Comparison of ENCODE assay signal across 8 cellular contexts in the genomic region with DNA sequence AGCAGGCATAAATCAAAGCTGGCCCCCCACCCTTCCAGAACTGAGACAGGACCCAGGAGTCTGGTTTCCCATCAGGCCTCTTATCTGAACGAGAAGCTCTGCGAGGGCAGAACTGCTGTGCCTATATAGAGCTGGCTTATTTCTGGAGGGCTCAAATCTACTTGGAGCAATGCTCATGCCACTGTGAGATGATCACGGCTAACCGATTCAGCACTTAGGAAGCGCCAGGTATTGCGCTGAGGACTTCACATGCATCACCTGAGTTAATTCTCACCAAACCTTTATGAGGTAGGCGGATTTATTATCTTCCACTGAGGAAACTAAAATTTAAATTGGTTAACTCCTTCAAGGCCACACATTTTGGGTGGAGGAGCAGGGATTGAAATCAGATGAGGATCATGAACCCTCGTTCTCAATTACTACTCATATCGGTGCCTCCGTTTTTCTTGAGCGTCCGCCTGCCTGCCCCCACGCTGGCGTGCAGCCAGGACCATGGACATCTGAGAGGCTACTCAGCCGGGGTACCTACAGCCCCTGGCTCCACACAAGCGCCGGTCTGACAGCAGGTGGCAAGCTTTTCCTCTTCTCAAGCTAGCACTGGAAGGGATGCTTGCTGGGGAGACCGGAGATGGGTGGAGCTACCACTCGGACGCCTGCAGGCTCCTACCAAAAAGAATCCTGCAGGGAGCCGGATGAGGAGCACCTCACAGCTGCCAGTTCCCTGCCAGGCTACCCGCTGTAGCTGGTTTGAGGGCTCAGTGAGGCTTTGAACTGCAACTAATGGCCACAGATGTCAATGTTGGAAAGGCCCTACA. TPM values are rescaled to one million over a fixed set of nuclear protein-coding genes. Genes with fewer than 3 reads are reported as not detected.
DNase-seq lines count a peak whose midpoint lies in the region; ATAC-seq, FAIRE-seq and TF ChIP-seq lines count a peak whose summit lies in the region.

No MANE protein-coding gene starts in this region.

- no peak for TF ChIP-seq POLR2A in GM12878 (IDR thresholded peaks at IDR 0.05; ENCODE audit: low read depth, low read length)

- ATAC-seq in GM19438 (IDR thresholded peaks at IDR 0.05; ENCODE audit: low read depth, unreplicated experiment) (peak; percentile 41), GM12878 (peak; percentile 57), GM19023 (IDR thresholded peaks at IDR 0.05; ENCODE audit: unreplicated experiment) (no peak)

- in situ Hi-C loops in GM12878 (cut with MboI): no loop called here

- RAD21 ChIA-PET in GM12878 (lab: Charles Lee; ENCODE audit: unreplicated experiment): interaction anchor here (0.7 to 5.5 kb wide), 14 partner anchors 9 to 154 kb away, joined by 3 to 66 read pairs (median 7); a partner anchor contains a TSS

- peak overlapping the region; percentile 97 for H3K9ac ChIP-seq in GM12878 (ENCODE audit: control insufficient read depth, insufficient read depth, low read length)

- WGBS in GM12878 (ENCODE audit: insufficient coverage, insufficient replicate concordance, low lambda C conversion rate, missing lambda C conversion rate): 29% methylated on average over 22 of the region's 22 CpGs

- no peaks in the 10 kb centered on the region; the same call in 1 of the 2 replicates for H3K9me3 ChIP-seq in AG04450 (ENCODE audit: control insufficient read depth, insufficient read depth, low read length)
- H3K9me3 ChIP-seq in GM12878 (replicated peaks; ENCODE audit: control insufficient read depth, insufficient read depth, low read length): no peaks in the 10 kb centered on the region

- H3K79me2 ChIP-seq in GM12878 (ENCODE audit: control insufficient read depth, insufficient read depth, low read length): peaks cover 23% of the 10 kb centered on the region

- intact Hi-C loops in GM12878 (cut with micrococcal nuclease; ENCODE audit: unreplicated experiment): loop anchor here (1.0 to 2.0 kb wide), 3 partner anchors 37 to 77 kb away; a partner anchor contains a TSS

- POLR2A ChIA-PET in AG04450 (lab: Yijun Ruan, JAX) (interaction anchor here (0.7 to 5.1 kb wide), 14 partner anchors 8 to 154 kb away, joined by 3 to 57 read pairs (median 8); a partner anchor contains a TSS), GM12878 (lab: Charles Lee) (interaction anchor here (0.6 to 2.9 kb wide), 13 partner anchors 10 to 137 kb away, joined by 3 to 50 read pairs (median 9); a partner anchor contains a TSS)

- DNase-seq in AG04450 (ENCODE audit: low read depth, low spot score) (no peak), NCI-H187 (lab: John Stamatoyannopoulos, UW) (peak; percentile 48 to 61), T-helper 2 cell (peak in 4 of 5 experiments; percentile 29 to 78 (median 42)), GM12878 (ENCODE audit: low read depth, low spot score) (peak; percentile 38), hippocampal formation (lab: John Stamatoyannopoulos, UW) (peak; percentile 51 to 70), renal cortical epithelial cell (ENCODE audit: low read depth) (peak; percentile 79)

- TF ChIP-seq RAD21 in GM12878 (IDR thresholded peaks at IDR 0.05; ENCODE audit: insufficient read depth, low read depth, low read length): peak; percentile 31

- peak overlapping the region; percentile 98 for H3K27ac ChIP-seq in AG04450 (ENCODE audit: low read depth, low read length)
- H3K27ac ChIP-seq in GM12878 (ENCODE audit: control insufficient read depth, insufficient read depth): peak overlapping the region; percentile 97

- H3K4me3 ChIP-seq in AG04450 (ENCODE audit: low read depth, low read length): peak overlapping the region; percentile 92
- peak overlapping the region; percentile 75 for H3K4me3 ChIP-seq in GM12878

- TF ChIP-seq CTCF in AG04450 (IDR thresholded peaks at IDR 0.05; ENCODE audit: low read depth, low read length) (peak; percentile 21; the same call in 1 of the 2 replicates), GM12878 (IDR thresholded peaks at IDR 0.05 in 2 of 3, conservative IDR thresholded peaks at IDR 0.05 in 1 of 3; ENCODE audit: control insufficient read depth in 2 of 3, extremely low read depth in 1 of 3, insufficient read depth in 1 of 3, low read depth in 3 of 3, low read length in 3 of 3) (peak; percentile 28 to 67 (median 49); a peak in 4 of 6 replicates)

- peaks cover 5% of the 10 kb centered on the region; the same call in 1 of the 2 replicates for H3K4me1 ChIP-seq in GM12878 (ENCODE audit: control insufficient read depth, insufficient read depth, low read length)

- TF ChIP-seq EP300 in GM12878 (IDR thresholded peaks at IDR 0.05; ENCODE audit: borderline replicate concordance in 1 of 2, control insufficient read depth in 1 of 2, low read depth in 2 of 2, low read length in 2 of 2): no peak

- H3K4me2 ChIP-seq in GM12878 (ENCODE audit: control insufficient read depth, insufficient read depth): peak overlapping the region; percentile 93

- H3K36me3 ChIP-seq in GM12878 (ENCODE audit: control insufficient read depth in 2 of 2, insufficient read depth in 2 of 2, low read length in 1 of 2): peaks cover 1 to 4% of the 10 kb centered on the region in 2 experiments; a peak in 3 of 4 replicates

- peak overlapping the region; percentile 91 for H2AFZ ChIP-seq in GM12878 (ENCODE audit: control insufficient read depth, low read depth, low read length)

- H3K27me3 ChIP-seq in AG04450 (ENCODE audit: control insufficient read depth, insufficient read depth, low read length): no peaks in the 10 kb centered on the region
- no peaks in the 10 kb centered on the region for H3K27me3 ChIP-seq in GM12878 (replicated peaks in 1 of 2; ENCODE audit: control insufficient read depth in 2 of 2, insufficient read depth in 2 of 2, low read length in 1 of 2)

- SMC1A ChIA-PET in GM12878 (lab: Charles Lee; ENCODE audit: uncharacterized antibody, unreplicated experiment): interaction anchor here (1.0 to 4.1 kb wide), 9 partner anchors 14 to 134 kb away, joined by 3 to 33 read pairs (median 5); a partner anchor contains a TSS

- CTCF ChIA-PET in AG04450 (lab: Charles Lee): interaction anchor here (0.5 to 2.8 kb wide), 7 partner anchors 9 to 54 kb away, joined by 3 to 19 read pairs (median 3); no protein-coding TSS in a partner anchor
- CTCF ChIA-PET in GM12878 (lab: Yijun Ruan, JAX): interaction anchor here (0.6 to 6.5 kb wide), 22 partner anchors 9 to 473 kb away, joined by 3 to 79 read pairs (median 4); a partner anchor contains a TSS

- H4K20me1 ChIP-seq in GM12878 (ENCODE audit: control insufficient read depth, insufficient read depth): no peaks in the 10 kb centered on the region

- BruUV-seq in GM12878 (replicated peaks; lab: Mats Ljungman, UMichigan): no TSS peak

- FAIRE-seq in GM12878 (lab: Jason Lieb, UNC): peak; percentile 23

RNA-seq across cellular contexts. Expression of a gene that starts 1.0 kb away (rescaled TPM):
- 11.5 and 14.6 TPM in 2 replicates for polyA plus RNA-seq in AG04450 (2011; rRNA removed)
- polyA minus RNA-seq in AG04450 (2011; rRNA and poly(A)+ RNA removed): 19.7 and 24.9 TPM in 2 replicates
- 23.3 and 27.4 TPM in 2 replicates for total RNA-seq in GM12878 (2013; cell fraction: nucleolus; rRNA removed)
- 13.8 and 14.3 TPM in 2 replicates for total RNA-seq in GM12878 (2014; rRNA removed)
- 7.7 and 9.9 TPM in 2 replicates for total RNA-seq in GM12878 (2014; rRNA removed; fragmentation: Illumina TruSeq; extraction: Trizol)
- 29.2 and 29.9 TPM in 2 replicates for total RNA-seq in GM12878 (2021)
- polyA plus RNA-seq in GM12878 (2011; ENCODE audit: low read depth): 18.3 TPM
- 9.6 and 13.3 TPM in 2 replicates for polyA plus RNA-seq in GM12878 (2011; rRNA removed)
- 23.5 and 24.0 TPM in 2 replicates for polyA plus RNA-seq in GM12878 (2011; cell fraction: cytosol; rRNA removed)
- 53.5 and 55.4 TPM in 2 replicates for polyA plus RNA-seq in GM12878 (2011; cell fraction: nucleus; rRNA removed)
- 26.9 and 34.4 TPM in 2 replicates for polyA plus RNA-seq in GM12878 (2012)
- 13.4 and 23.4 TPM in 2 replicates for polyA plus RNA-seq in GM12878 (2014; fragmentation: Illumina TruSeq; extraction: Trizol)
- 10 to 100 TPM in 1 of 2 experiments, 1 to 10 TPM in 1; 8.4 to 10.1 TPM for polyA plus RNA-seq in GM12878 (2014; fragmentation: Nextera tagmentation; extraction: Ambion mirVana)
- 21.4 and 22.5 TPM in 2 replicates for polyA plus RNA-seq in GM12878 (2014; rRNA removed)
- 10 to 100 TPM; 32.7 to 32.9 TPM for polyA plus RNA-seq in GM12878 (2016; fragmentation: Nextera tagmentation; extraction: Ambion mirVana)
- 15.1 and 24.4 TPM in 2 replicates for polyA minus RNA-seq in GM12878 (2011; rRNA and poly(A)+ RNA removed)
- 9.4 and 9.8 TPM in 2 replicates for polyA minus RNA-seq in GM12878 (2011; cell fraction: cytosol; rRNA and poly(A)+ RNA removed)
- 27.7 and 40.9 TPM in 2 replicates for polyA minus RNA-seq in GM12878 (2011; cell fraction: nucleus; rRNA and poly(A)+ RNA removed)
- total RNA-seq in renal cortical epithelial cell: 7.1 and 19.4 TPM in 2 replicates

RNA-seq across cellular contexts. Expression of a gene that starts 21.5 kb away (rescaled TPM):
- polyA plus RNA-seq in AG04450 (2011; rRNA removed) (105 and 154 TPM in 2 replicates), GM12878 (2011; rRNA removed) (3.1 and 4.9 TPM in 2 replicates), GM12878 (2014; fragmentation: Illumina TruSeq; extraction: Trizol) (2.6 and 6.1 TPM in 2 replicates), GM12878 (2014; fragmentation: Nextera tagmentation; extraction: Ambion mirVana) (1 to 10 TPM; 1.6 TPM), GM12878 (2014; rRNA removed) (9.1 and 9.9 TPM in 2 replicates), GM12878 (2016; fragmentation: Nextera tagmentation; extraction: Ambion mirVana) (10 to 100 TPM; 12.4 to 17.0 TPM)
- polyA minus RNA-seq in AG04450 (2011; rRNA and poly(A)+ RNA removed): 43.0 and 67.8 TPM in 2 replicates
- total RNA-seq in GM12878 (2013; cell fraction: nucleolus; rRNA removed): 14.6 and 15.7 TPM in 2 replicates
- total RNA-seq in GM12878 (2014; rRNA removed) (9.2 and 10.6 TPM in 2 replicates), GM12878 (2014; rRNA removed; fragmentation: Illumina TruSeq; extraction: Trizol) (4.0 and 4.1 TPM in 2 replicates), GM12878 (2021) (9.7 and 10.8 TPM in 2 replicates), renal cortical epithelial cell (10.4 and 32.1 TPM in 2 replicates)
- 5.7 TPM for polyA plus RNA-seq in GM12878 (2011; ENCODE audit: low read depth)
- polyA plus RNA-seq in GM12878 (2011; cell fraction: cytosol; rRNA removed): 8.8 and 9.1 TPM in 2 replicates
- polyA plus RNA-seq in GM12878 (2011; cell fraction: nucleus; rRNA removed): 4.1 and 4.6 TPM in 2 replicates
- polyA plus RNA-seq in GM12878 (2012): 11.3 and 16.6 TPM in 2 replicates
- 2.6 and 6.4 TPM in 2 replicates for polyA minus RNA-seq in GM12878 (2011; rRNA and poly(A)+ RNA removed)
- polyA minus RNA-seq in GM12878 (2011; cell fraction: cytosol; rRNA and poly(A)+ RNA removed): 0.62 and 0.94 TPM in 2 replicates
- polyA minus RNA-seq in GM12878 (2011; cell fraction: nucleus; rRNA and poly(A)+ RNA removed): 0.77 and 1.5 TPM in 2 replicates

RNA-seq across cellular contexts. Expression of a gene that starts 38.6 kb away (rescaled TPM):
- polyA plus RNA-seq in AG04450 (2011; rRNA removed) (5.5 and 7.6 TPM in 2 replicates), GM12878 (2011; rRNA removed) (5.0 and 11.4 TPM in 2 replicates), GM12878 (2014; fragmentation: Illumina TruSeq; extraction: Trizol) (3.4 and 12.5 TPM in 2 replicates), GM12878 (2014; fragmentation: Nextera tagmentation; extraction: Ambion mirVana) (1 to 10 TPM in 1 of 2 experiments, under 1 TPM in 1; 0.74 to 1.2 TPM), GM12878 (2014; rRNA removed) (24.8 and 27.2 TPM in 2 replicates), GM12878 (2016; fragmentation: Nextera tagmentation; extraction: Ambion mirVana) (10 to 100 TPM; 16.5 to 19.5 TPM)
- polyA minus RNA-seq in AG04450 (2011; rRNA and poly(A)+ RNA removed): 18.8 and 19.3 TPM in 2 replicates
- 110 and 127 TPM in 2 replicates for total RNA-seq in GM12878 (2013; cell fraction: nucleolus; rRNA removed)
- total RNA-seq in GM12878 (2014; rRNA removed) (19.9 and 24.2 TPM in 2 replicates), GM12878 (2014; rRNA removed; fragmentation: Illumina TruSeq; extraction: Trizol) (10.5 and 12.3 TPM in 2 replicates), GM12878 (2021) (25.0 and 30.1 TPM in 2 replicates), renal cortical epithelial cell (11.1 and 16.1 TPM in 2 replicates)
- polyA plus RNA-seq in GM12878 (2011; ENCODE audit: low read depth): 6.9 TPM
- polyA plus RNA-seq in GM12878 (2011; cell fraction: cytosol; rRNA removed): 13.1 and 18.1 TPM in 2 replicates
- polyA plus RNA-seq in GM12878 (2011; cell fraction: nucleus; rRNA removed): 80.6 and 103 TPM in 2 replicates
- 13.7 and 15.3 TPM in 2 replicates for polyA plus RNA-seq in GM12878 (2012)
- polyA minus RNA-seq in GM12878 (2011; rRNA and poly(A)+ RNA removed): 28.2 and 32.4 TPM in 2 replicates
- 6.3 and 9.9 TPM in 2 replicates for polyA minus RNA-seq in GM12878 (2011; cell fraction: cytosol; rRNA and poly(A)+ RNA removed)
- polyA minus RNA-seq in GM12878 (2011; cell fraction: nucleus; rRNA and poly(A)+ RNA removed): 45.3 and 81.1 TPM in 2 replicates

RNA-seq across cellular contexts. Expression of a gene that starts 42.3 kb away (rescaled TPM):
- 234 and 267 TPM in 2 replicates for polyA plus RNA-seq in AG04450 (2011; rRNA removed)
- polyA minus RNA-seq in AG04450 (2011; rRNA and poly(A)+ RNA removed): 167 and 244 TPM in 2 replicates
- 84.3 and 84.6 TPM in 2 replicates for total RNA-seq in GM12878 (2013; cell fraction: nucleolus; rRNA removed)
- total RNA-seq in GM12878 (2014; rRNA removed): 21.6 and 29.1 TPM in 2 replicates
- total RNA-seq in GM12878 (2014; rRNA removed; fragmentation: Illumina TruSeq; extraction: Trizol): 19.5 and 21.7 TPM in 2 replicates
- total RNA-seq in GM12878 (2021): 41.5 and 42.1 TPM in 2 replicates
- polyA plus RNA-seq in GM12878 (2011; ENCODE audit: low read depth): 20.7 TPM
- 16.3 and 30.3 TPM in 2 replicates for polyA plus RNA-seq in GM12878 (2011; rRNA removed)
- polyA plus RNA-seq in GM12878 (2011; cell fraction: cytosol; rRNA removed): 50.5 and 59.5 TPM in 2 replicates
- 150 and 165 TPM in 2 replicates for polyA plus RNA-seq in GM12878 (2011; cell fraction: nucleus; rRNA removed)
- 37.9 and 40.3 TPM in 2 replicates for polyA plus RNA-seq in GM12878 (2012)
- polyA plus RNA-seq in GM12878 (2014; fragmentation: Illumina TruSeq; extraction: Trizol): 37.9 and 47.1 TPM in 2 replicates
- polyA plus RNA-seq in GM12878 (2014; fragmentation: Nextera tagmentation; extraction: Ambion mirVana): 1 to 10 TPM; 7.1 to 8.6 TPM
- 42.2 and 44.1 TPM in 2 replicates for polyA plus RNA-seq in GM12878 (2014; rRNA removed)
- 10 to 100 TPM; 61.0 to 67.0 TPM for polyA plus RNA-seq in GM12878 (2016; fragmentation: Nextera tagmentation; extraction: Ambion mirVana)
- polyA minus RNA-seq in GM12878 (2011; rRNA and poly(A)+ RNA removed): 50.5 and 51.0 TPM in 2 replicates
- 19.1 and 22.4 TPM in 2 replicates for polyA minus RNA-seq in GM12878 (2011; cell fraction: cytosol; rRNA and poly(A)+ RNA removed)
- polyA minus RNA-seq in GM12878 (2011; cell fraction: nucleus; rRNA and poly(A)+ RNA removed): 56.5 and 84.8 TPM in 2 replicates
- 20.7 and 64.2 TPM in 2 replicates for total RNA-seq in renal cortical epithelial cell

RNA-seq across cellular contexts. Expression of a gene that starts 42.4 kb away (rescaled TPM):
- polyA plus RNA-seq in AG04450 (2011; rRNA removed) (1.1 and 1.9 TPM in 2 replicates), GM12878 (2011; rRNA removed) (0.42 and 0.53 TPM in 2 replicates), GM12878 (2014; fragmentation: Illumina TruSeq; extraction: Trizol) (1.0 TPM in 1 of 2 replicates, not detected in the other), GM12878 (2014; fragmentation: Nextera tagmentation; extraction: Ambion mirVana) (1 to 10 TPM in 1 of 2 experiments, under 1 TPM in 1; 0.97 to 1.8 TPM), GM12878 (2014; rRNA removed) (6.5 and 6.9 TPM in 2 replicates), GM12878 (2016; fragmentation: Nextera tagmentation; extraction: Ambion mirVana) (1 to 10 TPM; 3.7 to 4.1 TPM)
- 0.74 and 2.2 TPM in 2 replicates for polyA minus RNA-seq in AG04450 (2011; rRNA and poly(A)+ RNA removed)
- 9.5 and 9.7 TPM in 2 replicates for total RNA-seq in GM12878 (2013; cell fraction: nucleolus; rRNA removed)
- total RNA-seq in GM12878 (2014; rRNA removed) (5.8 and 7.0 TPM in 2 replicates), GM12878 (2014; rRNA removed; fragmentation: Illumina TruSeq; extraction: Trizol) (1.2 TPM in 2 replicates), GM12878 (2021) (4.7 and 5.7 TPM in 2 replicates), renal cortical epithelial cell (3.0 and 3.3 TPM in 2 replicates)
- 0.46 TPM for polyA plus RNA-seq in GM12878 (2011; ENCODE audit: low read depth)
- polyA plus RNA-seq in GM12878 (2011; cell fraction: cytosol; rRNA removed): 1.3 and 2.1 TPM in 2 replicates
- polyA plus RNA-seq in GM12878 (2011; cell fraction: nucleus; rRNA removed): 2.0 and 2.8 TPM in 2 replicates
- polyA plus RNA-seq in GM12878 (2012): 2.4 and 3.4 TPM in 2 replicates
- polyA minus RNA-seq in GM12878 (2011; rRNA and poly(A)+ RNA removed): 0.22 and 2.3 TPM in 2 replicates
- 1.1 and 1.9 TPM in 2 replicates for polyA minus RNA-seq in GM12878 (2011; cell fraction: cytosol; rRNA and poly(A)+ RNA removed)
- 2.4 and 5.9 TPM in 2 replicates for polyA minus RNA-seq in GM12878 (2011; cell fraction: nucleus; rRNA and poly(A)+ RNA removed)
